Comparison of ENCODE assay signal across 7 cellular contexts in genomic region chr6:32895006-32895345, GRCh38. TPM values are rescaled to one million over a fixed set of nuclear protein-coding genes. Genes with fewer than 3 reads are reported as not detected.
DNase-seq lines count a peak whose midpoint lies in the region; ATAC-seq and TF ChIP-seq lines count a peak whose summit lies in the region.

No MANE protein-coding gene starts in this region.

- H4K20me1 ChIP-seq in OCI-LY3 (ENCODE audit: insufficient read depth, low read length): no peaks in the 10 kb centered on the region
- no peaks in the 10 kb centered on the region for H4K20me1 ChIP-seq in osteoblast (ENCODE audit: insufficient read depth, low read length)

- H3K9me3 ChIP-seq in OCI-LY3 (ENCODE audit: insufficient read depth, low read length) (no peaks in the 10 kb centered on the region), osteoblast (ENCODE audit: low read depth, low read length) (no peaks in the 10 kb centered on the region)

- peak overlapping the region; percentile 80 for H3K9ac ChIP-seq in OCI-LY3 (ENCODE audit: low read length)

- H3K4me1 ChIP-seq in OCI-LY3 (ENCODE audit: low read length) (peaks cover 22% of the 10 kb centered on the region), osteoblast (ENCODE audit: insufficient read depth, low read length) (peaks cover 10% of the 10 kb centered on the region)

- H2AFZ ChIP-seq in OCI-LY3 (ENCODE audit: low read depth, low read length) (peak overlapping the region; percentile 76; the same call in 1 of the 2 replicates), osteoblast (ENCODE audit: low read length) (peak overlapping the region; percentile 98)

- TF ChIP-seq CTCF in OCI-LY3 (IDR thresholded peaks at IDR 0.05; ENCODE audit: low read depth, low read length) (no peak), osteoblast (IDR thresholded peaks at IDR 0.05; ENCODE audit: extremely low read depth, low read depth, low read length) (no peak)

- H3K79me2 ChIP-seq in OCI-LY3 (ENCODE audit: low read length) (peaks cover 16% of the 10 kb centered on the region), osteoblast (ENCODE audit: insufficient read depth, low read length) (peaks cover 34% of the 10 kb centered on the region)

- H3K36me3 ChIP-seq in OCI-LY3 (replicated peaks; ENCODE audit: low read depth, low read length): no peaks in the 10 kb centered on the region
- H3K36me3 ChIP-seq in osteoblast (ENCODE audit: insufficient read depth, low read length): no peaks in the 10 kb centered on the region

- peak overlapping the region; percentile 87 for H3K27ac ChIP-seq in OCI-LY3 (ENCODE audit: low read length)
- peak overlapping the region; percentile 52 for H3K27ac ChIP-seq in osteoblast (ENCODE audit: low read depth, low read length)

- H3K27me3 ChIP-seq in OCI-LY3 (ENCODE audit: low read depth, low read length) (no peaks in the 10 kb centered on the region), osteoblast (ENCODE audit: insufficient read depth, low read length) (no peaks in the 10 kb centered on the region)

- H3K4me2 ChIP-seq in OCI-LY3 (ENCODE audit: low read length): peak overlapping the region; percentile 95
- H3K4me2 ChIP-seq in osteoblast (ENCODE audit: insufficient read depth, low read length): peak overlapping the region; percentile 94

- intact Hi-C loops in posterior vena cava (cut with DNase I): no loop called here

- ATAC-seq in GM21723 (IDR thresholded peaks at IDR 0.05; ENCODE audit: unreplicated experiment) (peak; percentile 20), esophagus mucosa (peak; percentile 21)

- DNase-seq in osteoblast (ENCODE audit: insufficient read length, low spot score, missing footprints) (no peak), NCI-H345 treated with DMSO at 0.1 percent for 48 hours (lab: John Stamatoyannopoulos, UW; ENCODE audit: unreplicated experiment) (no peak), NCI-H2227 treated with DMSO at 0.1 percent for 48 hours (lab: John Stamatoyannopoulos, UW) (no peak), posterior vena cava (ENCODE audit: low spot score) (no peak)

- H3K4me3 ChIP-seq in OCI-LY3 (ENCODE audit: low read length) (peak overlapping the region; percentile 97), osteoblast (ENCODE audit: insufficient read depth, low read length) (peak overlapping the region; percentile 88)

RNA-seq across cellular contexts. Expression of gene PSMB9, which starts 41.0 kb away (rescaled TPM):
- total RNA-seq in esophagus mucosa (11.7 TPM), osteoblast (20.3 and 29.8 TPM in 2 replicates), posterior vena cava (10 to 100 TPM; 23.9 to 25.6 TPM)

RNA-seq across cellular contexts. Expression of gene TAP1, which starts 41.5 kb away (rescaled TPM):
- 26.0 TPM for total RNA-seq in esophagus mucosa
- total RNA-seq in osteoblast: 42.3 and 43.6 TPM in 2 replicates
- 10 to 100 TPM; 30.2 to 47.3 TPM for total RNA-seq in posterior vena cava

RNA-seq across cellular contexts. Expression of gene HLA-DMB, which starts 45.9 kb away (rescaled TPM):
- total RNA-seq in esophagus mucosa (5.5 TPM), osteoblast (2.2 and 8.3 TPM in 2 replicates), posterior vena cava (10 to 100 TPM in 1 of 2 donors, 1 to 10 TPM in 1; 8.0 to 19.2 TPM)

RNA-seq across cellular contexts. Expression of gene PSMB8, which starts 51.1 kb away (rescaled TPM):
- total RNA-seq in esophagus mucosa (33.0 TPM), osteoblast (67.3 and 83.4 TPM in 2 replicates), posterior vena cava (10 to 100 TPM; 37.7 to 42.8 TPM)

RNA-seq across cellular contexts. Expression of gene TAP2, which starts 56.4 kb away (rescaled TPM):
- total RNA-seq in esophagus mucosa: 23.1 TPM
- 12.4 and 20.6 TPM in 2 replicates for total RNA-seq in osteoblast
- total RNA-seq in posterior vena cava: 10 to 100 TPM; 23.3 to 27.4 TPM
